In the genomic region with DNA sequence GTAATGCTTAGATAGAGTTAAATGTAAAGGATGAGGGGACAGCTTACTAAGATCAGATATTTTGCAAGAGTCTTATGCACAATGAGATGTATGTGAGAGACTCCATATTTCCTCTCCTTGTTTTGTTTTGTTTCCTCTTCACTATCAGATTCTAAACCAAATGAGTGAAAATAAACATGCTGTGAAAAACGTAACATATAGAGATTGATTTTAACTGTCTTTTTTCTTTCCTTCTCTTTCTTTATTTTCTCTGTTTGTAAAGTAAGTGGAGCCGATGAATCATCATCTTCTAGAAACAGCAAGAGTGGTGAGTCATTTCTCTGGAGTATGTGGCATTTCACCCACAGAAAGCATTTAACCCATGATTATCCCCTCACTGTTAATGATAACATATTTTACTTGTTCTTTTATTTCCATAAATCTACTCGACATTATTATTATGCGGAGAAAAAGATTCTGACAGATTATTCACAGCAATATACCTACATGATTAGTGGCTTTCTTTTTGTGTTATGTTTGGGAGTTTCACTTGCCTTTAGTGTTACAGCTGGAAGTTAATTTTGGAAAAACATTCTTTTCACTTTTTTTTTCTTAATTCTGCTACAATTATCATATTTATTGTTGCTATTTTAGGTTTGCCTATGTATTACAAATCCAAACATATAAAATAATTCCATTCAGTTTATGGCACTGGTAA, we compare ENCODE assay signal across 9 cellular contexts. TPM values are rescaled to one million over a fixed set of nuclear protein-coding genes. Genes with fewer than 3 reads are reported as not detected.
DNase-seq lines count a peak whose midpoint lies in the region; ATAC-seq and TF ChIP-seq lines count a peak whose summit lies in the region.
"Had no signal": no experiment of that assay in that cellular context is flagged by ENCODE, and none has a peak within 500 bp of the region (broad histone marks: within the 10 kb centered on the region; RNA-seq: fewer than 3 reads in every experiment).

No MANE protein-coding gene starts in this region.

- H3K4me1 ChIP-seq in KMS-11 (ENCODE audit: low read depth, poor library complexity, severe bottlenecking), result peaks cover 93% of the 10 kb centered on the region
- H3K4me1 ChIP-seq in right cardiac atrium (ENCODE audit: control insufficient read depth, insufficient read depth, low read length), result peaks cover 5% of the 10 kb centered on the region

- peak overlapping the region; percentile 61 for H3K4me2 ChIP-seq in KMS-11

- H3K36me3 ChIP-seq in KMS-11 (ENCODE audit: insufficient read depth), result no peaks in the 10 kb centered on the region

- peaks cover 63% of the 10 kb centered on the region for H3K4me1 Mint-ChIP-seq in activated T-helper 2 cell treated with anti-CD3 and anti-CD28 coated beads, Interferon-gamma antibody, Interleukin-2, Interleukin-4, amounts not matched to agents 10 μg/mL and 5 μg/mL and 100 μg/mL, durations not matched to agents 14 hours and 24 hours and 36 hours (ENCODE audit: low read depth)
- H3K4me1 Mint-ChIP-seq in stimulated activated naive B cell treated with anti-CD40 and anti-IgM and Interleukin-4, amounts not matched to agents 10 μg/mL and 1 μg/mL and 100 μg/mL, for 72 hours, result peaks cover 10 to 32% of the 10 kb centered on the region in 2 donors

- intact Hi-C loops in activated T-helper 2 cell treated with anti-CD3 and anti-CD28 coated beads, Interferon-gamma antibody, Interleukin-2, Interleukin-4, amounts not matched to agents 10 μg/mL and 5 μg/mL and 100 μg/mL, durations not matched to agents 14 hours and 24 hours and 36 hours (cut with micrococcal nuclease), result loop anchor here (1.0 to 10.0 kb wide), 6 partner anchors 17 to 1295 kb away; a partner anchor contains a TSS
- intact Hi-C loops in right cardiac atrium (cut with DNase I), result no loop called here

- peak overlapping the region; percentile 76 for H3K27ac Mint-ChIP-seq in activated T-helper 2 cell treated with anti-CD3 and anti-CD28 coated beads, Interferon-gamma antibody, Interleukin-2, Interleukin-4, amounts not matched to agents 10 μg/mL and 5 μg/mL and 100 μg/mL, durations not matched to agents 14 hours and 24 hours and 36 hours
- H3K27ac Mint-ChIP-seq in stimulated activated naive B cell treated with anti-CD40 and anti-IgM and Interleukin-4, amounts not matched to agents 10 μg/mL and 1 μg/mL and 100 μg/mL, for 72 hours, result peak overlapping the region; percentile 48

- H3K9me3 ChIP-seq in right cardiac atrium (ENCODE audit: control insufficient read depth, low read length), result no peaks in the 10 kb centered on the region

- no peak overlapping the region for H3K4me3 ChIP-seq in KMS-11 (IDR thresholded peaks at IDR 0.05; ENCODE audit: insufficient read depth, low read depth, low read length)
- H3K4me3 ChIP-seq in right cardiac atrium (ENCODE audit: low read length), result peak overlapping the region; percentile 15

- 29% methylated on average over 4 of the region's 4 CpGs for WGBS in right cardiac atrium

- peak overlapping the region; percentile 62 for H3K27ac ChIP-seq in KMS-11
- H3K27ac ChIP-seq in right cardiac atrium (ENCODE audit: low read length), result no peak overlapping the region
- H3K27ac ChIP-seq: C4-2B had no signal

- H3K27me3 ChIP-seq in KMS-11 (ENCODE audit: insufficient read depth, low read depth) (no peaks in the 10 kb centered on the region), right cardiac atrium (ENCODE audit: control insufficient read depth, insufficient read depth) (no peaks in the 10 kb centered on the region)

- DNase-seq in NCI-H510A treated with DMSO at 0.1 percent for 48 hours (lab: John Stamatoyannopoulos, UW) (peak; percentile 6), NCI-H510A (lab: John Stamatoyannopoulos, UW) (no peak), right cardiac atrium (no peak), retina (no peak)
- no peak for DNase-seq in activated T-helper 2 cell treated with anti-CD3 and anti-CD28 coated beads, Interferon-gamma antibody, Interleukin-2, Interleukin-4, amounts not matched to agents 10 μg/mL and 5 μg/mL and 100 μg/mL, durations not matched to agents 14 hours and 24 hours and 36 hours (ENCODE audit: low spot score)
- no peak for DNase-seq in stimulated activated naive B cell treated with anti-CD40 and anti-IgM and Interleukin-4, amounts not matched to agents 10 μg/mL and 1 μg/mL and 100 μg/mL, for 72 hours

- H3K9ac ChIP-seq in KMS-11, result peak overlapping the region; percentile 15; the same call in 1 of the 2 replicates

- no peaks in the 10 kb centered on the region for H3K9me3 Mint-ChIP-seq in activated T-helper 2 cell treated with anti-CD3 and anti-CD28 coated beads, Interferon-gamma antibody, Interleukin-2, Interleukin-4, amounts not matched to agents 10 μg/mL and 5 μg/mL and 100 μg/mL, durations not matched to agents 14 hours and 24 hours and 36 hours
- H3K9me3 Mint-ChIP-seq in stimulated activated naive B cell treated with anti-CD40 and anti-IgM and Interleukin-4, amounts not matched to agents 10 μg/mL and 1 μg/mL and 100 μg/mL, for 72 hours, result no peaks in the 10 kb centered on the region

- ATAC-seq in GM21825 (IDR thresholded peaks at IDR 0.05; ENCODE audit: unreplicated experiment), result peak; percentile 77
- peak; percentile 52 to 67 for ATAC-seq in right cardiac atrium
- ATAC-seq in stimulated activated naive B cell treated with anti-CD40 and anti-IgM and Interleukin-4, amounts not matched to agents 10 μg/mL and 1 μg/mL and 100 μg/mL, for 72 hours (replicated peaks), result peak; percentile 85 to 89

- H3K4me3 Mint-ChIP-seq in activated T-helper 2 cell treated with anti-CD3 and anti-CD28 coated beads, Interferon-gamma antibody, Interleukin-2, Interleukin-4, amounts not matched to agents 10 μg/mL and 5 μg/mL and 100 μg/mL, durations not matched to agents 14 hours and 24 hours and 36 hours (ENCODE audit: low read depth), result peak overlapping the region; percentile 20
- peak overlapping the region in 1 of 2 donors; percentile 41 for H3K4me3 Mint-ChIP-seq in stimulated activated naive B cell treated with anti-CD40 and anti-IgM and Interleukin-4, amounts not matched to agents 10 μg/mL and 1 μg/mL and 100 μg/mL, for 72 hours

- no peak for TF ChIP-seq CTCF in KMS-11 (conservative IDR thresholded peaks at IDR 0.05; ENCODE audit: low read depth, low read length)

- no peaks in the 10 kb centered on the region for H3K27me3 Mint-ChIP-seq in activated T-helper 2 cell treated with anti-CD3 and anti-CD28 coated beads, Interferon-gamma antibody, Interleukin-2, Interleukin-4, amounts not matched to agents 10 μg/mL and 5 μg/mL and 100 μg/mL, durations not matched to agents 14 hours and 24 hours and 36 hours (ENCODE audit: low read depth)
- H3K27me3 Mint-ChIP-seq in stimulated activated naive B cell treated with anti-CD40 and anti-IgM and Interleukin-4, amounts not matched to agents 10 μg/mL and 1 μg/mL and 100 μg/mL, for 72 hours, result peaks cover 1 to 4% of the 10 kb centered on the region in 2 donors

- peaks cover 4% of the 10 kb centered on the region for H3K36me3 Mint-ChIP-seq in activated T-helper 2 cell treated with anti-CD3 and anti-CD28 coated beads, Interferon-gamma antibody, Interleukin-2, Interleukin-4, amounts not matched to agents 10 μg/mL and 5 μg/mL and 100 μg/mL, durations not matched to agents 14 hours and 24 hours and 36 hours (ENCODE audit: low read depth)
- H3K36me3 Mint-ChIP-seq in stimulated activated naive B cell treated with anti-CD40 and anti-IgM and Interleukin-4, amounts not matched to agents 10 μg/mL and 1 μg/mL and 100 μg/mL, for 72 hours, result no peaks in the 10 kb centered on the region

- no peaks in the 10 kb centered on the region for H3K79me2 ChIP-seq in KMS-11 (ENCODE audit: insufficient read depth, low read depth)

- peak overlapping the region; percentile 8; the same call in 1 of the 2 replicates for H2AFZ ChIP-seq in KMS-11 (ENCODE audit: low read depth)

- no peaks in the 10 kb centered on the region for H4K20me1 ChIP-seq in KMS-11 (ENCODE audit: insufficient read depth)

RNA-seq across cellular contexts. Expression of a gene that starts 2.1 kb away (rescaled TPM):
- total RNA-seq in activated T-helper 2 cell treated with anti-CD3 and anti-CD28 coated beads, Interferon-gamma antibody, Interleukin-2, Interleukin-4, amounts not matched to agents 10 μg/mL and 5 μg/mL and 100 μg/mL, durations not matched to agents 14 hours and 24 hours and 36 hours, result 28.6 and 32.2 TPM in 2 replicates
- total RNA-seq in right cardiac atrium, result 100 to 1,000 TPM in 1 of 4 donors, 10 to 100 TPM in 3; 46.7 to 120 (median 83.4) TPM
- 139 TPM for polyA plus RNA-seq in right cardiac atrium
